In genomic region chr19:44848036-44848804, GRCh38 we compare ENCODE assay signal across 1 cellular context.
TF ChIP-seq lines count a peak whose summit lies in the region.

No MANE protein-coding gene starts in this region.

TF ChIP-seq in K562, 482 proteins besides CTCF, POLR2A, EP300 and RAD21 (continued from another document and continues in another):
- TF ChIP-seq, protein P1, sequence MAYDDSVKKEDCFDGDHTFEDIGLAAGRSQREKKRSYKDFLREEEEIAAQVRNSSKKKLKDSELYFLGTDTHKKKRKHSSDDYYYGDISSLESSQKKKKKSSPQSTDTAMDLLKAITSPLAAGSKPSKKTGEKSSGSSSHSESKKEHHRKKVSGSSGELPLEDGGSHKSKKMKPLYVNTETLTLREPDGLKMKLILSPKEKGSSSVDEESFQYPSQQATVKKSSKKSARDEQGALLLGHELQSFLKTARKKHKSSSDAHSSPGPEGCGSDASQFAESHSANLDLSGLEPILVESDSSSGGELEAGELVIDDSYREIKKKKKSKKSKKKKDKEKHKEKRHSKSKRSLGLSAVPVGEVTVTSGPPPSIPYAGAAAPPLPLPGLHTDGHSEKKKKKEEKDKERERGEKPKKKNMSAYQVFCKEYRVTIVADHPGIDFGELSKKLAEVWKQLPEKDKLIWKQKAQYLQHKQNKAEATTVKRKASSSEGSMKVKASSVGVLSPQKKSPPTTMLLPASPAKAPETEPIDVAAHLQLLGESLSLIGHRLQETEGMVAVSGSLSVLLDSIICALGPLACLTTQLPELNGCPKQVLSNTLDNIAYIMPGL (CRISPR knock-in tag; IDR thresholded peaks at IDR 0.05): no peak
- TF ChIP-seq RUNX1 (IDR thresholded peaks at IDR 0.05; ENCODE audit: low read depth) (no peak), ELF2 (CRISPR knock-in tag; IDR thresholded peaks at IDR 0.05) (no peak), LEF1 (IDR thresholded peaks at IDR 0.05) (no peak), RBM14 (IDR thresholded peaks at IDR 0.05; ENCODE audit: borderline replicate concordance, insufficient read depth, low read depth, low read length) (no peak), HDGF (IDR thresholded peaks at IDR 0.05) (no peak), CHAMP1 (IDR thresholded peaks at IDR 0.05) (no peak), ZBED1 (IDR thresholded peaks at IDR 0.05) (no peak), KAT2B (IDR thresholded peaks at IDR 0.05; ENCODE audit: low read depth, low read length) (no peak), ZNF318 (IDR thresholded peaks at IDR 0.05; ENCODE audit: borderline replicate concordance in 1 of 2, low read depth in 1 of 2) (no peak), POU5F1 (IDR thresholded peaks at IDR 0.05; ENCODE audit: borderline replicate concordance, low read depth, low read length, partially characterized antibody) (peak; percentile 23), NUFIP1 (IDR thresholded peaks at IDR 0.05; ENCODE audit: partially characterized antibody) (no peak), POLR2AphosphoS5 (IDR thresholded peaks at IDR 0.05; ENCODE audit: control insufficient read depth, insufficient read depth, low read depth, low read length) (no peak), SREBF2 (CRISPR knock-in tag; IDR thresholded peaks at IDR 0.05) (no peak), ZNF175 (CRISPR knock-in tag; IDR thresholded peaks at IDR 0.05; ENCODE audit: low read depth) (no peak), NR2C1 (IDR thresholded peaks at IDR 0.05) (no peak), NR2C1 (tag; IDR thresholded peaks at IDR 0.05) (0 out of 2 replicates have a peak, but pooled peaks have one; percentile 0), CBX2 (IDR thresholded peaks at IDR 0.05; ENCODE audit: insufficient read depth, low read length, poor library complexity, severe bottlenecking) (no peak), FIP1L1 (IDR thresholded peaks at IDR 0.05; ENCODE audit: low read depth, low read length, poor library complexity, severe bottlenecking) (no peak), TEAD1 (CRISPR knock-in tag; IDR thresholded peaks at IDR 0.05) (no peak), ZNF12 (CRISPR knock-in tag; IDR thresholded peaks at IDR 0.05) (no peak), REST (CRISPR knock-in tag; IDR thresholded peaks at IDR 0.05; ENCODE audit: low read depth) (no peak)
- TF ChIP-seq, protein P2, sequence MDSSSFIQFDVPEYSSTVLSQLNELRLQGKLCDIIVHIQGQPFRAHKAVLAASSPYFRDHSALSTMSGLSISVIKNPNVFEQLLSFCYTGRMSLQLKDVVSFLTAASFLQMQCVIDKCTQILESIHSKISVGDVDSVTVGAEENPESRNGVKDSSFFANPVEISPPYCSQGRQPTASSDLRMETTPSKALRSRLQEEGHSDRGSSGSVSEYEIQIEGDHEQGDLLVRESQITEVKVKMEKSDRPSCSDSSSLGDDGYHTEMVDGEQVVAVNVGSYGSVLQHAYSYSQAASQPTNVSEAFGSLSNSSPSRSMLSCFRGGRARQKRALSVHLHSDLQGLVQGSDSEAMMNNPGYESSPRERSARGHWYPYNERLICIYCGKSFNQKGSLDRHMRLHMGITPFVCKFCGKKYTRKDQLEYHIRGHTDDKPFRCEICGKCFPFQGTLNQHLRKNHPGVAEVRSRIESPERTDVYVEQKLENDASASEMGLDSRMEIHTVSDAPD (CRISPR knock-in tag; IDR thresholded peaks at IDR 0.05): no peak
- TF ChIP-seq, protein P3, sequence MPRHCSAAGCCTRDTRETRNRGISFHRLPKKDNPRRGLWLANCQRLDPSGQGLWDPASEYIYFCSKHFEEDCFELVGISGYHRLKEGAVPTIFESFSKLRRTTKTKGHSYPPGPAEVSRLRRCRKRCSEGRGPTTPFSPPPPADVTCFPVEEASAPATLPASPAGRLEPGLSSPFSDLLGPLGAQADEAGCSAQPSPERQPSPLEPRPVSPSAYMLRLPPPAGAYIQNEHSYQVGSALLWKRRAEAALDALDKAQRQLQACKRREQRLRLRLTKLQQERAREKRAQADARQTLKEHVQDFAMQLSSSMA (CRISPR knock-in tag; IDR thresholded peaks at IDR 0.05): no peak
- TF ChIP-seq, protein P4, sequence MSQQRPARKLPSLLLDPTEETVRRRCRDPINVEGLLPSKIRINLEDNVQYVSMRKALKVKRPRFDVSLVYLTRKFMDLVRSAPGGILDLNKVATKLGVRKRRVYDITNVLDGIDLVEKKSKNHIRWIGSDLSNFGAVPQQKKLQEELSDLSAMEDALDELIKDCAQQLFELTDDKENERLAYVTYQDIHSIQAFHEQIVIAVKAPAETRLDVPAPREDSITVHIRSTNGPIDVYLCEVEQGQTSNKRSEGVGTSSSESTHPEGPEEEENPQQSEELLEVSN (IDR thresholded peaks at IDR 0.05; ENCODE audit: borderline replicate concordance in 1 of 2, extremely low read depth in 1 of 2, insufficient read depth in 1 of 2, insufficient read length in 1 of 2, low read depth in 1 of 2, low read length in 1 of 2, poor library complexity in 1 of 2, severe bottlenecking in 1 of 2): peak; percentile 43 to 86
- TF ChIP-seq, protein P5, sequence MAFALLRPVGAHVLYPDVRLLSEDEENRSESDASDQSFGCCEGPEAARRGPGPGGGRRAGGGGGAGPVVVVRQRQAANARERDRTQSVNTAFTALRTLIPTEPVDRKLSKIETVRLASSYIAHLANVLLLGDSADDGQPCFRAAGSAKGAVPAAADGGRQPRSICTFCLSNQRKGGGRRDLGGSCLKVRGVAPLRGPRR (CRISPR knock-in tag; IDR thresholded peaks at IDR 0.05): no peak
- TF ChIP-seq, protein P6, sequence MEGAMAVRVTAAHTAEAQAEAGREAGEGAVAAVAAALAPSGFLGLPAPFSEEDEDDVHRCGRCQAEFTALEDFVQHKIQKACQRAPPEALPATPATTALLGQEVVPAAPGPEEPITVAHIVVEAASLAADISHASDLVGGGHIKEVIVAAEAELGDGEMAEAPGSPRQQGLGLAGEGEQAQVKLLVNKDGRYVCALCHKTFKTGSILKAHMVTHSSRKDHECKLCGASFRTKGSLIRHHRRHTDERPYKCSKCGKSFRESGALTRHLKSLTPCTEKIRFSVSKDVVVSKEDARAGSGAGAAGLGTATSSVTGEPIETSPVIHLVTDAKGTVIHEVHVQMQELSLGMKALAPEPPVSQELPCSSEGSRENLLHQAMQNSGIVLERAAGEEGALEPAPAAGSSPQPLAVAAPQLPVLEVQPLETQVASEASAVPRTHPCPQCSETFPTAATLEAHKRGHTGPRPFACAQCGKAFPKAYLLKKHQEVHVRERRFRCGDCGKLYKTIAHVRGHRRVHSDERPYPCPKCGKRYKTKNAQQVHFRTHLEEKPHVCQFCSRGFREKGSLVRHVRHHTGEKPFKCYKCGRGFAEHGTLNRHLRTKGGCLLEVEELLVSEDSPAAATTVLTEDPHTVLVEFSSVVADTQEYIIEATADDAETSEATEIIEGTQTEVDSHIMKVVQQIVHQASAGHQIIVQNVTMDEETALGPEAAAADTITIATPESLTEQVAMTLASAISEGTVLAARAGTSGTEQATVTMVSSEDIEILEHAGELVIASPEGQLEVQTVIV (CRISPR knock-in tag; IDR thresholded peaks at IDR 0.05; ENCODE audit: borderline replicate concordance): no peak
- TF ChIP-seq, protein P7, sequence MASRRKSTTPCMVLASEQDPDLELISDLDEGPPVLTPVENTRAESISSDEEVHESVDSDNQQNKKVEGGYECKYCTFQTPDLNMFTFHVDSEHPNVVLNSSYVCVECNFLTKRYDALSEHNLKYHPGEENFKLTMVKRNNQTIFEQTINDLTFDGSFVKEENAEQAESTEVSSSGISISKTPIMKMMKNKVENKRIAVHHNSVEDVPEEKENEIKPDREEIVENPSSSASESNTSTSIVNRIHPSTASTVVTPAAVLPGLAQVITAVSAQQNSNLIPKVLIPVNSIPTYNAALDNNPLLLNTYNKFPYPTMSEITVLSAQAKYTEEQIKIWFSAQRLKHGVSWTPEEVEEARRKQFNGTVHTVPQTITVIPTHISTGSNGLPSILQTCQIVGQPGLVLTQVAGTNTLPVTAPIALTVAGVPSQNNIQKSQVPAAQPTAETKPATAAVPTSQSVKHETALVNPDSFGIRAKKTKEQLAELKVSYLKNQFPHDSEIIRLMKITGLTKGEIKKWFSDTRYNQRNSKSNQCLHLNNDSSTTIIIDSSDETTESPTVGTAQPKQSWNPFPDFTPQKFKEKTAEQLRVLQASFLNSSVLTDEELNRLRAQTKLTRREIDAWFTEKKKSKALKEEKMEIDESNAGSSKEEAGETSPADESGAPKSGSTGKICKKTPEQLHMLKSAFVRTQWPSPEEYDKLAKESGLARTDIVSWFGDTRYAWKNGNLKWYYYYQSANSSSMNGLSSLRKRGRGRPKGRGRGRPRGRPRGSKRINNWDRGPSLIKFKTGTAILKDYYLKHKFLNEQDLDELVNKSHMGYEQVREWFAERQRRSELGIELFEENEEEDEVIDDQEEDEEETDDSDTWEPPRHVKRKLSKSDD (conservative IDR thresholded peaks at IDR 0.05; ENCODE audit: low read length): no peak
